In the genomic region with DNA sequence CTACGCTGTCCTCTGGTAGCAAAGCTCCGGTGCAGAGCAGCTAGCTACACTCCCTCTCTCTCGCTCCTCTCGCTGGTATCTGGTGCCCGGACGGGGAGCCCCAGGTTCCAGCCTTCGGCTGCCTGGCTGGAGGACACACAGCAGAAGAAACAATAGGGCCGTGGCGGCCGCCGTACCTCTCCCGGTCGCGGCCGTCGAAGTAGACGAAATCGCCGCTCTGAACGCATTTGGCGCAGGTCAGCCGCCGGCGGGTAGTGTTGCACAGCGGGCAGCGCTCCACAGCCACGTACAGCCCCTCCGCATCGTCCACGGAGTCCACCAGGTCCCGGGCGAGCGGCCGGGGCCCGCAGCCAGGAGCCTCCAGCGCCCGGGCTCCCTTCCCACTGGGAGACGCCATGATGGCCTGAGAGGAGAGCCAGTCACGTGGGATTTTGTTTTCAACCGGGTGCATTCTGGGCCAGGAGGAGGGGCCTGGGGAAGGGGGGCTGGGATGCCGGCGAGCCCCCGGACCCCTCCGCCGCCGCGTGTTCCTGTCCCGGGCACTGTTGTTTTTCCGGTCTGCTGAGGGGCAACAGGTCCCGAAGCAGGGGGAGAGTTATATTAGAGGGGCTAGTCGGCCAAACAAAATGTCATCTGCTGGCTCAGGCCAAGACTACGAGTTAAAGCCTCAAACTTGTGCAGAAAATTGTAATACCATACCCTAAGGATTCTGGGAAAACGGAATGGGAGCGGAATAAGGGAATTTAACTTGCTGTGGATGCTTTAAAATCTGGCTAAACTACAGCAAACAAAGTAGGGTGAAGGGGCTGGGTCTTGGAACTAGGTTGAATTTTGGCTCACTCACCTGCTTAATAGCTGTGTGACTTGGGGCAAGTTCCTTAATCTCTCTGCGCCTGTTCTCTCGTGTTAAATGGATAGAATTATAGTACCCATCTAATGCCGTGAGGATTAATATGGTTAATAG, we compare ENCODE assay signal across 8 cellular contexts. TPM values are rescaled to one million over a fixed set of nuclear protein-coding genes. Genes with fewer than 3 reads are reported as not detected.
A peak's percentile ranks its signal among the peaks of the same experiment; 100 is the strongest.
DNase-seq lines count a peak whose midpoint lies in the region; ATAC-seq and TF ChIP-seq lines count a peak whose summit lies in the region.

A gene with protein sequence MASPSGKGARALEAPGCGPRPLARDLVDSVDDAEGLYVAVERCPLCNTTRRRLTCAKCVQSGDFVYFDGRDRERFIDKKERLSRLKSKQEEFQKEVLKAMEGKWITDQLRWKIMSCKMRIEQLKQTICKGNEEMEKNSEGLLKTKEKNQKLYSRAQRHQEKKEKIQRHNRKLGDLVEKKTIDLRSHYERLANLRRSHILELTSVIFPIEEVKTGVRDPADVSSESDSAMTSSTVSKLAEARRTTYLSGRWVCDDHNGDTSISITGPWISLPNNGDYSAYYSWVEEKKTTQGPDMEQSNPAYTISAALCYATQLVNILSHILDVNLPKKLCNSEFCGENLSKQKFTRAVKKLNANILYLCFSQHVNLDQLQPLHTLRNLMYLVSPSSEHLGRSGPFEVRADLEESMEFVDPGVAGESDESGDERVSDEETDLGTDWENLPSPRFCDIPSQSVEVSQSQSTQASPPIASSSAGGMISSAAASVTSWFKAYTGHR (minus strand): TSS at position 405 of the 964 bp plus-strand sequence. CDS start 8 bp downstream, at position 397.

- peak within 1 kb of the TSS; percentile 76 to 88 (median 84) for H3K27ac ChIP-seq in right lobe of liver

- ATAC-seq in HG03439 (IDR thresholded peaks at IDR 0.05; ENCODE audit: unreplicated experiment) (peak; percentile 93), right lobe of liver (peak; percentile 99 to 100 (median 99))

- H3K36me3 ChIP-seq in BE2C = no peaks in the 10 kb centered on the region
- no peaks in the 10 kb centered on the region for H3K36me3 ChIP-seq in right lobe of liver

- H3K4me3 ChIP-seq in BE2C (ENCODE audit: low read depth, low read length) = peak within 1 kb of the TSS; percentile 93
- peak within 1 kb of the TSS; percentile 85 to 98 (median 90) for H3K4me3 ChIP-seq in right lobe of liver

- no peaks in the 10 kb centered on the region for H3K9me3 Mint-ChIP-seq in activated CD4-positive, alpha-beta T cell treated with anti-CD3 and anti-CD28 coated beads, Interleukin-2, amount 10 ng/mL, durations not matched to agents 7 days and 5 days

- WGBS in right lobe of liver (ENCODE audit: insufficient coverage, low coverage, low lambda C conversion rate, missing lambda C conversion rate) = 5% methylated on average over 21 of the region's 57 CpGs

- peak; percentile 76 for TF ChIP-seq POLR2A in GM19193 (IDR thresholded peaks at IDR 0.05; ENCODE audit: extremely low read depth, insufficient read depth, insufficient read length)
- peak; percentile 55 for TF ChIP-seq POLR2A in right lobe of liver (IDR thresholded peaks at IDR 0.05)

- H3K4me3 Mint-ChIP-seq in activated CD4-positive, alpha-beta T cell treated with anti-CD3 and anti-CD28 coated beads, Interleukin-2, amount 10 ng/mL, durations not matched to agents 7 days and 5 days = peak within 1 kb of the TSS; percentile 86

- peaks cover 4% of the 10 kb centered on the region for H3K27me3 Mint-ChIP-seq in activated CD4-positive, alpha-beta T cell treated with anti-CD3 and anti-CD28 coated beads, Interleukin-2, amount 10 ng/mL, durations not matched to agents 7 days and 5 days

- H3K4me1 Mint-ChIP-seq in activated CD4-positive, alpha-beta T cell treated with anti-CD3 and anti-CD28 coated beads, Interleukin-2, amount 10 ng/mL, durations not matched to agents 7 days and 5 days = peaks cover 35% of the 10 kb centered on the region

- intact Hi-C loops in right lobe of liver (cut with DNase I) = no loop called here

- POLR2A ChIA-PET in activated CD4-positive, alpha-beta T cell treated with anti-CD3 and anti-CD28 coated beads, Interleukin-2, amount 10 ng/mL, durations not matched to agents 7 days and 5 days (lab: Charles Lee) = no interaction called here

- H3K4me1 ChIP-seq in BE2C (no peaks in the 10 kb centered on the region), right lobe of liver (peaks cover 0 to 14% (median 4%) of the 10 kb centered on the region in 4 donors)

- peak within 1 kb of the TSS; percentile 90 for H3K27ac Mint-ChIP-seq in activated CD4-positive, alpha-beta T cell treated with anti-CD3 and anti-CD28 coated beads, Interleukin-2, amount 10 ng/mL, durations not matched to agents 7 days and 5 days

- TF ChIP-seq CTCF in BE2C (IDR thresholded peaks at IDR 0.05; ENCODE audit: low read depth, low read length) (no peak), right lobe of liver (IDR thresholded peaks at IDR 0.05) (no peak)

- H3K27me3 ChIP-seq in BE2C (no peaks in the 10 kb centered on the region), right lobe of liver (no peaks in the 10 kb centered on the region)

- H3K36me3 Mint-ChIP-seq in activated CD4-positive, alpha-beta T cell treated with anti-CD3 and anti-CD28 coated beads, Interleukin-2, amount 10 ng/mL, durations not matched to agents 7 days and 5 days (ENCODE audit: low read depth) = no peaks in the 10 kb centered on the region

- peak; percentile 89 for DNase-seq in BE2C
- DNase-seq in NCI-H524 treated with DMSO at 0.1 percent for 48 hours (lab: John Stamatoyannopoulos, UW) = peak; percentile 27
- DNase-seq in activated CD4-positive, alpha-beta T cell treated with anti-CD3 and anti-CD28 coated beads, Interleukin-2, amount 10 ng/mL, durations not matched to agents 7 days and 5 days = peak; percentile 84
- DNase-seq in dermis blood vessel endothelial cell = peak; percentile 89
- DNase-seq in right lobe of liver = peak; percentile 82 to 88 (median 88)
- peak; percentile 81 for DNase-seq in stimulated activated CD4-positive, alpha-beta T cell treated with anti-CD3 and anti-CD28 coated beads, Interleukin-4, amount 100 ng/mL, for 24 hours

- CTCF ChIA-PET in activated CD4-positive, alpha-beta T cell treated with anti-CD3 and anti-CD28 coated beads, Interleukin-2, amount 10 ng/mL, durations not matched to agents 7 days and 5 days (lab: Charles Lee) = interaction anchor here (0.6 to 1.5 kb wide), 7 partner anchors 11 to 704 kb away, joined by 3 to 5 read pairs (median 4); no protein-coding TSS in a partner anchor

- H3K9me3 ChIP-seq in BE2C (no peaks in the 10 kb centered on the region), right lobe of liver (no peaks in the 10 kb centered on the region)

RNA-seq across cellular contexts. Expression of the gene that starts here (rescaled TPM):
- polyA plus RNA-seq in BE2C (2012; ENCODE audit: insufficient read depth, insufficient read length, low read depth) = 2.5 TPM
- total RNA-seq in activated CD4-positive, alpha-beta T cell treated with anti-CD3 and anti-CD28 coated beads, Interleukin-2, amount 10 ng/mL, durations not matched to agents 7 days and 5 days = 1 to 10 TPM; 5.3 to 6.1 TPM
- 15.7 and 17.4 TPM in 2 replicates for total RNA-seq in dermis blood vessel endothelial cell
- total RNA-seq in right lobe of liver = 1 to 10 TPM; 4.0 to 4.7 (median 4.2) TPM

Comparison
In these comparisons a context has a peak if more than half of its experiments do, and no peak if none do; other contexts are left out.
1. Peak in every context shown above with its lines: DNase-seq, ATAC-seq, H3K4me3 ChIP-seq and H3K27ac ChIP-seq.
2. DNase-seq: peak in every context shown above with its lines; median percentile 89 in BE2C; 89 in dermis blood vessel endothelial cell; 88 in right lobe of liver; 84 in activated CD4-positive, alpha-beta T cell treated with anti-CD3 and anti-CD28 coated beads, Interleukin-2, amount 10 ng/mL, durations not matched to agents 7 days and 5 days; 81 in stimulated activated CD4-positive, alpha-beta T cell treated with anti-CD3 and anti-CD28 coated beads, Interleukin-4, amount 100 ng/mL, for 24 hours; 27 in NCI-H524 treated with DMSO at 0.1 percent for 48 hours.